Comparison of ENCODE assay signal across 39 cellular contexts in the genomic region with DNA sequence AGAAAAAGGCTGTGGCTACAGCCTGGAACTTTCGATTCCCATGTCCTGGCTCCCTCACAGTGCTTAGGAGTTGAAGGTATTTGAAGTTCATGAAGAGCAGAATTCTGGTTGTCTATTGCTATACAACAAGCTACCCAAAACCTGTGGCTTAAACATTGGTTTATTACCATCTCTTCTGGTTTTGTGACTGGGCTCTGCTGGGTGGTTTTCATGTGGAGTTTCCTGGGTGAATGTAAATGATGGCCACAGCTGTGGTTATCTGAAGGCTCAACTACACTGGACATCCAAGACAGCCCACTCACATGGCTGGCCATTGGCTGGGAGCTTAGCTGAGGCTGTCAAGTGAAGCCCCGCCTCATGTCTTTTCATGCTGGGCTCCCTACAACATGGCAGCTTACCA. TPM values are rescaled to one million over a fixed set of nuclear protein-coding genes. Genes with fewer than 3 reads are reported as not detected.
"Had no signal": no experiment of that assay in that cellular context is flagged by ENCODE, and none has a peak within 500 bp of the region (broad histone marks: within the 10 kb centered on the region; RNA-seq: fewer than 3 reads in every experiment).

No MANE protein-coding gene starts in this region.

- H3K4me1 Mint-ChIP-seq: activated naive CD4-positive, alpha-beta T cell treated with anti-CD3 and anti-CD28 coated beads, Interleukin-2, amount 10 ng/mL, durations not matched to agents 7 days and 5 days; activated naive CD4-positive, alpha-beta T cell treated with anti-CD3 and anti-CD28 coated beads, Interleukin-2, amount 50 U/mL, for 24 hours; activated naive CD8-positive, alpha-beta T cell treated with anti-CD3 and anti-CD28 coated beads for 36 hours; activated naive CD8-positive, alpha-beta T cell treated with anti-CD3 and anti-CD28 coated beads, Interleukin-2, amount 10 ng/mL, durations not matched to agents 7 days and 5 days; activated naive CD8-positive, alpha-beta T cell treated with anti-CD3 and anti-CD28 coated beads, Interleukin-2, amount 50 U/mL, for 24 hours; activated T-helper 17 cell treated with anti-CD3 and anti-CD28 coated beads, Interleukin-2, amount 50 U/mL, for 72 hours; central memory CD8-positive, alpha-beta T cell had no signal

- H3K4me1 ChIP-seq: adrenal gland, ascending aorta, breast epithelium had no signal

- FAIRE-seq: astrocyte, bronchial epithelial cell had no signal

- DNase-seq: activated effector memory CD4-positive, alpha-beta T cell treated with anti-CD3 and anti-CD28 coated beads, Interleukin-2, amount 50 U/mL, for 16 hours; activated effector memory CD4-positive, alpha-beta T cell treated with Interleukin-2 at 50 U/mL for 16 hours; activated gamma-delta T cell; activated gamma-delta T cell treated with Interleukin-2 at 50 U/mL for 16 hours; activated naive CD4-positive, alpha-beta T cell; activated naive CD4-positive, alpha-beta T cell treated with anti-CD3 and anti-CD28 coated beads for 36 hours; activated naive CD4-positive, alpha-beta T cell treated with anti-CD3 and anti-CD28 coated beads, Interleukin-2, amount 10 ng/mL, durations not matched to agents 7 days and 5 days; activated naive CD4-positive, alpha-beta T cell treated with anti-CD3 and anti-CD28 coated beads, Interleukin-2, amount 50 U/mL, for 16 hours; activated naive CD4-positive, alpha-beta T cell treated with Interleukin-2 at 50 U/mL for 16 hours; activated naive CD8-positive, alpha-beta T cell treated with anti-CD3 and anti-CD28 coated beads for 36 hours; activated naive CD8-positive, alpha-beta T cell treated with anti-CD3 and anti-CD28 coated beads, Interleukin-2, amount 10 ng/mL, durations not matched to agents 7 days and 5 days; activated naive CD8-positive, alpha-beta T cell treated with anti-CD3 and anti-CD28 coated beads, Interleukin-2, amount 50 U/mL, for 24 hours; activated T-cell treated with anti-CD3 and anti-CD28 coated beads, Interleukin-2, amount 50 U/mL, for 24 hours; activated T-cell treated with anti-CD3 and anti-CD28 coated beads, Interleukin-2, amount 50 U/mL, for 4 hours; activated T-cell treated with anti-CD3 and anti-CD28 coated beads, Interleukin-2, amount 50 U/mL, for 48 hours; activated T-cell treated with anti-CD3 and anti-CD28 coated beads, Interleukin-2, amount 50 U/mL, for 72 hours; adrenal gland; amniotic stem cell; amygdala; anterior cingulate cortex; aorta; body of pancreas; brain microvascular endothelial cell; caudate nucleus; central memory CD4-positive, alpha-beta T cell; cerebellar nuclear complex had no signal

- ATAC-seq: activated naive CD4-positive, alpha-beta T cell treated with anti-CD3 and anti-CD28 coated beads, Interleukin-2, amount 50 U/mL, for 72 hours; activated naive CD8-positive, alpha-beta T cell treated with anti-CD3 and anti-CD28 coated beads, Interleukin-2, amount 50 U/mL, for 24 hours; activated T-cell treated with anti-CD3 and anti-CD28 coated beads, Interleukin-2, amount 50 U/mL, for 4 hours; activated T-cell treated with anti-CD3 and anti-CD28 coated beads, Interleukin-2, amount 50 U/mL, for 72 hours; activated T-helper 17 cell treated with anti-CD3 and anti-CD28 coated beads, Interleukin-2, amount 50 U/mL, for 72 hours; body of pancreas had no signal

- H3K9me3 ChIP-seq: adrenal gland had no signal

- H3K36me3 ChIP-seq: adrenal gland, ascending aorta, brain microvascular endothelial cell, breast epithelium, cardiac muscle cell had no signal

- H3K4me3 Mint-ChIP-seq: activated naive CD4-positive, alpha-beta T cell treated with anti-CD3 and anti-CD28 coated beads for 36 hours; activated naive CD4-positive, alpha-beta T cell treated with anti-CD3 and anti-CD28 coated beads, Interleukin-2, amount 10 ng/mL, durations not matched to agents 7 days and 5 days; activated naive CD4-positive, alpha-beta T cell treated with anti-CD3 and anti-CD28 coated beads, Interleukin-2, amount 50 U/mL, for 24 hours; activated naive CD8-positive, alpha-beta T cell; activated naive CD8-positive, alpha-beta T cell treated with anti-CD3 and anti-CD28 coated beads for 36 hours; activated naive CD8-positive, alpha-beta T cell treated with anti-CD3 and anti-CD28 coated beads, Interleukin-2, amount 10 ng/mL, durations not matched to agents 7 days and 5 days; activated naive CD8-positive, alpha-beta T cell treated with anti-CD3 and anti-CD28 coated beads, Interleukin-2, amount 50 U/mL, for 24 hours; activated T-cell treated with anti-CD3 and anti-CD28 coated beads, Interleukin-2, amount 50 U/mL, for 24 hours; activated T-cell treated with anti-CD3 and anti-CD28 coated beads, Interleukin-2, amount 50 U/mL, for 4 hours; activated T-cell treated with anti-CD3 and anti-CD28 coated beads, Interleukin-2, amount 50 U/mL, for 72 hours; activated T-helper 1 cell treated with anti-CD3 and anti-CD28 coated beads, Interleukin-12 subunit alpha, Interleukin-12 subunit beta, Interleukin-2, Interleukin-4 antibody, amounts not matched to agents 30 ng/mL and 10 ng/mL and 1 ng/mL, durations not matched to agents 14 hours and 24 hours and 36 hours; activated T-helper 17 cell treated with anti-CD3 and anti-CD28 coated beads, Interleukin-2, amount 50 U/mL, for 72 hours; brain; central memory CD8-positive, alpha-beta T cell had no signal

- H3K27me3 ChIP-seq: adrenal gland, ascending aorta, body of pancreas, brain microvascular endothelial cell, breast epithelium, cardiac muscle cell had no signal

- H3K4me3 ChIP-seq: adrenal gland, ascending aorta, body of pancreas, breast epithelium, cardiac muscle cell had no signal

- H3K36me3 Mint-ChIP-seq: activated naive CD4-positive, alpha-beta T cell treated with anti-CD3 and anti-CD28 coated beads, Interleukin-2, amount 10 ng/mL, durations not matched to agents 7 days and 5 days; activated naive CD4-positive, alpha-beta T cell treated with anti-CD3 and anti-CD28 coated beads, Interleukin-2, amount 50 U/mL, for 24 hours; activated naive CD4-positive, alpha-beta T cell treated with anti-CD3 and anti-CD28 coated beads, Interleukin-2, amount 50 U/mL, for 72 hours; activated naive CD8-positive, alpha-beta T cell; activated naive CD8-positive, alpha-beta T cell treated with anti-CD3 and anti-CD28 coated beads for 36 hours; activated naive CD8-positive, alpha-beta T cell treated with anti-CD3 and anti-CD28 coated beads, Interleukin-2, amount 10 ng/mL, durations not matched to agents 7 days and 5 days; brain had no signal

- H3K27ac Mint-ChIP-seq: activated naive CD4-positive, alpha-beta T cell treated with anti-CD3 and anti-CD28 coated beads for 36 hours; activated naive CD4-positive, alpha-beta T cell treated with anti-CD3 and anti-CD28 coated beads, Interleukin-2, amount 10 ng/mL, durations not matched to agents 7 days and 5 days; activated naive CD4-positive, alpha-beta T cell treated with anti-CD3 and anti-CD28 coated beads, Interleukin-2, amount 50 U/mL, for 24 hours; activated naive CD4-positive, alpha-beta T cell treated with anti-CD3 and anti-CD28 coated beads, Interleukin-2, amount 50 U/mL, for 72 hours; activated naive CD8-positive, alpha-beta T cell; activated naive CD8-positive, alpha-beta T cell treated with anti-CD3 and anti-CD28 coated beads for 36 hours; activated naive CD8-positive, alpha-beta T cell treated with anti-CD3 and anti-CD28 coated beads, Interleukin-2, amount 10 ng/mL, durations not matched to agents 7 days and 5 days; activated naive CD8-positive, alpha-beta T cell treated with anti-CD3 and anti-CD28 coated beads, Interleukin-2, amount 50 U/mL, for 24 hours; activated T-cell treated with anti-CD3 and anti-CD28 coated beads, Interleukin-2, amount 50 U/mL, for 24 hours; activated T-cell treated with anti-CD3 and anti-CD28 coated beads, Interleukin-2, amount 50 U/mL, for 72 hours; activated T-helper 1 cell treated with anti-CD3 and anti-CD28 coated beads, Interleukin-12 subunit alpha, Interleukin-12 subunit beta, Interleukin-2, Interleukin-4 antibody, amounts not matched to agents 30 ng/mL and 10 ng/mL and 1 ng/mL, durations not matched to agents 14 hours and 24 hours and 36 hours; activated T-helper 17 cell treated with anti-CD3 and anti-CD28 coated beads, Interleukin-2, amount 50 U/mL, for 72 hours; activated T-helper 2 cell treated with anti-CD3 and anti-CD28 coated beads, Interferon-gamma antibody, Interleukin-2, Interleukin-4, amounts not matched to agents 10 μg/mL and 5 μg/mL and 100 μg/mL, durations not matched to agents 14 hours and 24 hours and 36 hours; brain had no signal

- H3K27ac ChIP-seq: adrenal gland, ascending aorta, body of pancreas, brain microvascular endothelial cell, breast epithelium, cardiac muscle cell had no signal

RNA-seq across cellular contexts. Expression of a gene that starts 7.2 kb away (rescaled TPM):
- total RNA-seq: activated naive CD4-positive, alpha-beta T cell treated with anti-CD3 and anti-CD28 coated beads for 36 hours; activated naive CD8-positive, alpha-beta T cell treated with anti-CD3 and anti-CD28 coated beads for 36 hours; activated naive CD8-positive, alpha-beta T cell treated with anti-CD3 and anti-CD28 coated beads, Interleukin-2, amount 10 ng/mL, durations not matched to agents 7 days and 5 days; activated T-cell treated with anti-CD3 and anti-CD28 coated beads, Interleukin-2, amount 50 U/mL, for 4 hours; activated T-helper 1 cell treated with anti-CD3 and anti-CD28 coated beads, Interleukin-12 subunit alpha, Interleukin-12 subunit beta, Interleukin-2, Interleukin-4 antibody, amounts not matched to agents 30 ng/mL and 10 ng/mL and 1 ng/mL, durations not matched to agents 14 hours and 24 hours and 36 hours; activated T-helper 17 cell treated with anti-CD3 and anti-CD28 coated beads, Interleukin-2, amount 50 U/mL, for 72 hours; activated T-helper 2 cell treated with anti-CD3 and anti-CD28 coated beads, Interferon-gamma antibody, Interleukin-2, Interleukin-4, amounts not matched to agents 10 μg/mL and 5 μg/mL and 100 μg/mL, durations not matched to agents 14 hours and 24 hours and 36 hours had no signal
